Comparison of ENCODE assay signal across 1 cellular context in the genomic region with DNA sequence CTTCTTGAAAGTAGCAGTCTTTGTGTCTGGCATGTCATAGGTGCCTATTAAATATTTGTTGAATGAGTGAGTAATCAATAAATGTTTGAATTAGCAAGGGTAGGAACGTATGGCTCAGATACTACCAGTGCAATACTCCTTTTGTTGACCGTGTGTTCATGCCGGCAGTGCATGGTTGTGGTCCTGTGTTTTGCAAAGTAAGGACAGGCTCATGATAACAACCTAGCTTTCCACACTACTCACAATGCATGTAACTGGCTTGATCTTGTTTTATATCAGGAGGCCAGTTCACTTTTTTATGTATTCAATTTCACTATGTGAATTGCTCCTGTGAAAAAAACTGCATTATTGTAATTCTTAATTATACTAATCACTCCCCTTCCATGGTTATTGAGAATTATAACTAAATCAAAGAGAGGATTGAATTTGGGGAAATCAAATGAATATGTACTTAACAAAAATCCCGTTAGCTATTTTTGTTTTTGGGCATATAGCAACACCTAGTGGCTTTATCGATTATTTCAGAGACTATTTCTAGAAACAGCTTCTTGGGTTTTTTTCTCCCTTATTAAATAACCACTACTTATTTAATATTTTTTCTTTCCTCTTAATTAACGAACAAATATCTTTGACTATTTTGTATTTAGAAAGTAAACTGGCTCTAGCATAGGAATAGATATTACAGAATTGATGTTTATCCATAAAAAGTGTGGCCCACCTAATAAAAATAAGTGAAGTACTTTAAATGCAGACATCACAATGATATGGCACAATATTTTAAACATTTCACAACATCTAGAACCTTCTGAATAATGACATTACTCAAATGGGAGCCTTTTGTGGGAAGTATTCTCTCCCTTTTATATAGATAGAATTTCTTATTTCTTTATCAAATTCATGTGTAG.
TF ChIP-seq lines count a peak whose summit lies in the region.

No MANE protein-coding gene starts in this region.

TF ChIP-seq in HCT116, 20 proteins besides CTCF, POLR2A, EP300 and RAD21 (continued from another document):
- TF ChIP-seq, protein P1, sequence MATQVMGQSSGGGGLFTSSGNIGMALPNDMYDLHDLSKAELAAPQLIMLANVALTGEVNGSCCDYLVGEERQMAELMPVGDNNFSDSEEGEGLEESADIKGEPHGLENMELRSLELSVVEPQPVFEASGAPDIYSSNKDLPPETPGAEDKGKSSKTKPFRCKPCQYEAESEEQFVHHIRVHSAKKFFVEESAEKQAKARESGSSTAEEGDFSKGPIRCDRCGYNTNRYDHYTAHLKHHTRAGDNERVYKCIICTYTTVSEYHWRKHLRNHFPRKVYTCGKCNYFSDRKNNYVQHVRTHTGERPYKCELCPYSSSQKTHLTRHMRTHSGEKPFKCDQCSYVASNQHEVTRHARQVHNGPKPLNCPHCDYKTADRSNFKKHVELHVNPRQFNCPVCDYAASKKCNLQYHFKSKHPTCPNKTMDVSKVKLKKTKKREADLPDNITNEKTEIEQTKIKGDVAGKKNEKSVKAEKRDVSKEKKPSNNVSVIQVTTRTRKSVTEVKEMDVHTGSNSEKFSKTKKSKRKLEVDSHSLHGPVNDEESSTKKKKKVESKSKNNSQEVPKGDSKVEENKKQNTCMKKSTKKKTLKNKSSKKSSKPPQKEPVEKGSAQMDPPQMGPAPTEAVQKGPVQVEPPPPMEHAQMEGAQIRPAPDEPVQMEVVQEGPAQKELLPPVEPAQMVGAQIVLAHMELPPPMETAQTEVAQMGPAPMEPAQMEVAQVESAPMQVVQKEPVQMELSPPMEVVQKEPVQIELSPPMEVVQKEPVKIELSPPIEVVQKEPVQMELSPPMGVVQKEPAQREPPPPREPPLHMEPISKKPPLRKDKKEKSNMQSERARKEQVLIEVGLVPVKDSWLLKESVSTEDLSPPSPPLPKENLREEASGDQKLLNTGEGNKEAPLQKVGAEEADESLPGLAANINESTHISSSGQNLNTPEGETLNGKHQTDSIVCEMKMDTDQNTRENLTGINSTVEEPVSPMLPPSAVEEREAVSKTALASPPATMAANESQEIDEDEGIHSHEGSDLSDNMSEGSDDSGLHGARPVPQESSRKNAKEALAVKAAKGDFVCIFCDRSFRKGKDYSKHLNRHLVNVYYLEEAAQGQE (IDR thresholded peaks at IDR 0.05; ENCODE audit: low read depth), result no peak
- TF ChIP-seq, protein P2, sequence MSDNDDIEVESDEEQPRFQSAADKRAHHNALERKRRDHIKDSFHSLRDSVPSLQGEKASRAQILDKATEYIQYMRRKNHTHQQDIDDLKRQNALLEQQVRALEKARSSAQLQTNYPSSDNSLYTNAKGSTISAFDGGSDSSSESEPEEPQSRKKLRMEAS (IDR thresholded peaks at IDR 0.05), result no peak
- TF ChIP-seq CBX3 (IDR thresholded peaks at IDR 0.05; ENCODE audit: low read depth), result no peak
- no peak for TF ChIP-seq EGR1 (IDR thresholded peaks at IDR 0.05; ENCODE audit: low read depth)
